Comparison of ENCODE assay signal across 15 cellular contexts in genomic region chr3:101857279-101857678, GRCh38. TPM values are rescaled to one million over a fixed set of nuclear protein-coding genes. Genes with fewer than 3 reads are reported as not detected.
A peak's percentile ranks its signal among the peaks of the same experiment; 100 is the strongest.
DNase-seq lines count a peak whose midpoint lies in the region; ATAC-seq and TF ChIP-seq lines count a peak whose summit lies in the region.
"Had no signal": no experiment of that assay in that cellular context is flagged by ENCODE, and none has a peak within 500 bp of the region (broad histone marks: within the 10 kb centered on the region; RNA-seq: fewer than 3 reads in every experiment).

No MANE protein-coding gene starts in this region.

- no peak for DNase-seq in stimulated activated naive CD8-positive, alpha-beta T cell treated with anti-CD3 and anti-CD28 coated beads, Interleukin-15, Interleukin-2, amounts not matched to agents 100 U/mL and 50 U/mL, for 24 hours
- no peak for DNase-seq in activated naive CD8-positive, alpha-beta T cell treated with anti-CD3 and anti-CD28 coated beads, Interleukin-2, amount 50 U/mL, for 24 hours
- DNase-seq in memory B cell (ENCODE audit: low spot score in 2 of 2), result no peak
- DNase-seq in osteoblast (ENCODE audit: insufficient read length, low spot score, missing footprints), result no peak
- no peak for DNase-seq in left lung
- no peak for DNase-seq in thyroid gland
- DNase-seq: BE2C, mammary epithelial cell, NCI-H1417, NCI-H510A treated with DMSO at 0.1 percent for 48 hours, posterior cingulate gyrus had no signal

- no peak for TF ChIP-seq POLR2A in thyroid gland (IDR thresholded peaks at IDR 0.05)

- TF ChIP-seq CTCF in osteoblast (IDR thresholded peaks at IDR 0.05; ENCODE audit: extremely low read depth, low read depth, low read length), result no peak
- TF ChIP-seq CTCF in left lung (IDR thresholded peaks at IDR 0.05), result no peak
- no peak for TF ChIP-seq CTCF in thyroid gland (IDR thresholded peaks at IDR 0.05)

- intact Hi-C loops in left lung (cut with DNase I), result no loop called here
- intact Hi-C loops in thyroid gland (cut with DNase I), result no loop called here

- H3K4me2 ChIP-seq in osteoblast (ENCODE audit: insufficient read depth, low read length), result no peak overlapping the region

- H3K27ac ChIP-seq in osteoblast (ENCODE audit: low read depth, low read length), result no peak overlapping the region
- H3K27ac ChIP-seq in left lung, result no peak overlapping the region
- no peak overlapping the region for H3K27ac ChIP-seq in thyroid gland

- H4K20me1 ChIP-seq in osteoblast (ENCODE audit: insufficient read depth, low read length), result peaks cover 36% of the 10 kb centered on the region

- 93 to 97% methylated on average over 8 of the region's 8 CpGs for WGBS in thyroid gland, 2 donors

- no peak for ATAC-seq in stimulated activated naive CD8-positive, alpha-beta T cell treated with anti-CD3 and anti-CD28 coated beads, Interleukin-15, Interleukin-2, amounts not matched to agents 100 U/mL and 50 U/mL, for 24 hours
- no peak for ATAC-seq in activated naive CD8-positive, alpha-beta T cell treated with anti-CD3 and anti-CD28 coated beads, Interleukin-2, amount 50 U/mL, for 24 hours
- no peak for ATAC-seq in memory B cell (ENCODE audit: low read depth)
- ATAC-seq in GM21529 (IDR thresholded peaks at IDR 0.05; ENCODE audit: unreplicated experiment), result no peak
- no peak for ATAC-seq in left lung
- ATAC-seq: Panc1 had no signal

- H3K4me1 ChIP-seq in osteoblast (ENCODE audit: insufficient read depth, low read length) (peaks cover 14% of the 10 kb centered on the region), left lung (peaks cover 0 to 57% of the 10 kb centered on the region in 2 donors), thyroid gland (peaks cover 2 to 9% of the 10 kb centered on the region in 2 donors)
- H3K4me1 ChIP-seq: BE2C had no signal

- peaks cover 30% of the 10 kb centered on the region for H3K79me2 ChIP-seq in osteoblast (ENCODE audit: insufficient read depth, low read length)

- no peaks in the 10 kb centered on the region for H3K27me3 ChIP-seq in osteoblast (ENCODE audit: insufficient read depth, low read length)
- no peaks in the 10 kb centered on the region for H3K27me3 ChIP-seq in left lung
- H3K27me3 ChIP-seq in thyroid gland, result no peaks in the 10 kb centered on the region
- H3K27me3 ChIP-seq: BE2C had no signal

- H3K4me3 ChIP-seq in osteoblast (ENCODE audit: insufficient read depth, low read length) (no peak overlapping the region), left lung (peak overlapping the region in 1 of 2 donors; percentile 2), thyroid gland (replicated peaks in 1 of 3) (no peak overlapping the region)

- H3K36me3 ChIP-seq in osteoblast (ENCODE audit: insufficient read depth, low read length), result peaks cover 97% of the 10 kb centered on the region
- peaks cover 29 to 100% of the 10 kb centered on the region in 2 donors for H3K36me3 ChIP-seq in left lung
- peaks cover 88 to 90% of the 10 kb centered on the region in 2 donors for H3K36me3 ChIP-seq in thyroid gland

- no peaks in the 10 kb centered on the region for H3K9me3 Mint-ChIP-seq in stimulated activated naive CD8-positive, alpha-beta T cell treated with anti-CD3 and anti-CD28 coated beads, Interleukin-15, Interleukin-2, amounts not matched to agents 100 ng/mL and 50 ng/mL, for 24 hours
- H3K9me3 Mint-ChIP-seq in activated naive CD8-positive, alpha-beta T cell treated with anti-CD3 and anti-CD28 coated beads, Interleukin-2, amount 50 U/mL, for 24 hours, result no peaks in the 10 kb centered on the region
- H3K9me3 Mint-ChIP-seq in memory B cell, result peaks cover 2% of the 10 kb centered on the region

- peak overlapping the region; percentile 15 for H3K27ac Mint-ChIP-seq in stimulated activated naive CD8-positive, alpha-beta T cell treated with anti-CD3 and anti-CD28 coated beads, Interleukin-15, Interleukin-2, amounts not matched to agents 100 ng/mL and 50 ng/mL, for 24 hours
- H3K27ac Mint-ChIP-seq in activated naive CD8-positive, alpha-beta T cell treated with anti-CD3 and anti-CD28 coated beads, Interleukin-2, amount 50 U/mL, for 24 hours, result peak overlapping the region; percentile 67
- H3K27ac Mint-ChIP-seq in memory B cell, result peak overlapping the region; percentile 76

- no peaks in the 10 kb centered on the region for H3K27me3 Mint-ChIP-seq in stimulated activated naive CD8-positive, alpha-beta T cell treated with anti-CD3 and anti-CD28 coated beads, Interleukin-15, Interleukin-2, amounts not matched to agents 100 ng/mL and 50 ng/mL, for 24 hours
- H3K27me3 Mint-ChIP-seq in activated naive CD8-positive, alpha-beta T cell treated with anti-CD3 and anti-CD28 coated beads, Interleukin-2, amount 50 U/mL, for 24 hours, result no peaks in the 10 kb centered on the region
- no peaks in the 10 kb centered on the region for H3K27me3 Mint-ChIP-seq in memory B cell
- H3K27me3 Mint-ChIP-seq: IgD-negative memory B cell had no signal

- H3K4me3 Mint-ChIP-seq in stimulated activated naive CD8-positive, alpha-beta T cell treated with anti-CD3 and anti-CD28 coated beads, Interleukin-15, Interleukin-2, amounts not matched to agents 100 ng/mL and 50 ng/mL, for 24 hours, result peak overlapping the region; percentile 28
- H3K4me3 Mint-ChIP-seq in activated naive CD8-positive, alpha-beta T cell treated with anti-CD3 and anti-CD28 coated beads, Interleukin-2, amount 50 U/mL, for 24 hours, result peak overlapping the region; percentile 30
- H3K4me3 Mint-ChIP-seq in memory B cell, result no peak overlapping the region
- H3K4me3 Mint-ChIP-seq: IgD-negative memory B cell had no signal

- no peaks in the 10 kb centered on the region for H3K9me3 ChIP-seq in osteoblast (ENCODE audit: low read depth, low read length)
- no peaks in the 10 kb centered on the region for H3K9me3 ChIP-seq in left lung
- no peaks in the 10 kb centered on the region for H3K9me3 ChIP-seq in thyroid gland
- H3K9me3 ChIP-seq: BE2C had no signal

- H3K36me3 Mint-ChIP-seq in stimulated activated naive CD8-positive, alpha-beta T cell treated with anti-CD3 and anti-CD28 coated beads, Interleukin-15, Interleukin-2, amounts not matched to agents 100 ng/mL and 50 ng/mL, for 24 hours (ENCODE audit: low read depth), result peaks cover 99% of the 10 kb centered on the region
- H3K36me3 Mint-ChIP-seq in activated naive CD8-positive, alpha-beta T cell treated with anti-CD3 and anti-CD28 coated beads, Interleukin-2, amount 50 U/mL, for 24 hours (ENCODE audit: low read depth), result peaks cover 96% of the 10 kb centered on the region
- H3K36me3 Mint-ChIP-seq in memory B cell, result peaks cover 64% of the 10 kb centered on the region

- peaks cover 94% of the 10 kb centered on the region for H3K4me1 Mint-ChIP-seq in stimulated activated naive CD8-positive, alpha-beta T cell treated with anti-CD3 and anti-CD28 coated beads, Interleukin-15, Interleukin-2, amounts not matched to agents 100 ng/mL and 50 ng/mL, for 24 hours (ENCODE audit: low read depth)
- peaks cover 89% of the 10 kb centered on the region for H3K4me1 Mint-ChIP-seq in activated naive CD8-positive, alpha-beta T cell treated with anti-CD3 and anti-CD28 coated beads, Interleukin-2, amount 50 U/mL, for 24 hours
- H3K4me1 Mint-ChIP-seq in memory B cell, result peaks cover 34% of the 10 kb centered on the region

- no peak overlapping the region for H2AFZ ChIP-seq in osteoblast (ENCODE audit: low read length)

RNA-seq across cellular contexts. Expression of gene NFKBIZ, which starts 8.0 kb away (rescaled TPM):
- total RNA-seq in osteoblast (51.9 and 55.0 TPM in 2 replicates), left lung (10 to 100 TPM; 57.9 to 76.0 TPM), thyroid gland (100 to 1,000 TPM in 1 of 4 donors, 10 to 100 TPM in 3; 37.5 to 132 (median 56.9) TPM)

Comparison
In these comparisons a context has a peak if more than half of its experiments do, and no peak if none do; other contexts are left out.
1. H3K27ac Mint-ChIP-seq: peak in every context shown above with its lines; median percentile 76 in memory B cell; 67 in activated naive CD8-positive, alpha-beta T cell treated with anti-CD3 and anti-CD28 coated beads, Interleukin-2, amount 50 U/mL, for 24 hours; 15 in stimulated activated naive CD8-positive, alpha-beta T cell treated with anti-CD3 and anti-CD28 coated beads, Interleukin-15, Interleukin-2, amounts not matched to agents 100 ng/mL and 50 ng/mL, for 24 hours.